In genomic region chr9:113548221-113549041, GRCh38 we compare ENCODE assay signal across 8 cellular contexts.
DNase-seq lines count a peak whose midpoint lies in the region; ATAC-seq and TF ChIP-seq lines count a peak whose summit lies in the region.

No MANE protein-coding gene starts in this region.

- peaks cover 0 to 5% of the 10 kb centered on the region in 2 donors for H3K36me3 ChIP-seq in stomach smooth muscle (ENCODE audit: control insufficient read depth in 2 of 2, insufficient read depth in 2 of 2, low read length in 2 of 2)

- peak overlapping the region; percentile 91 for H3K27ac Mint-ChIP-seq in mesothelial cell of epicardium

- peak overlapping the region in 1 of 2 donors; percentile 29 for H3K9ac ChIP-seq in stomach smooth muscle (ENCODE audit: low read length in 2 of 2)

- no peaks in the 10 kb centered on the region for H3K9me3 ChIP-seq in stomach smooth muscle (ENCODE audit: control insufficient read depth in 2 of 2, low read length in 2 of 2)

- peaks cover 23% of the 10 kb centered on the region for H3K4me1 Mint-ChIP-seq in mesothelial cell of epicardium

- CTCF ChIA-PET in RWPE1 (lab: Yijun Ruan, JAX) = interaction anchor here (0.9 kb wide), 1 partner anchor 21 kb away, joined by 3 read pairs; no protein-coding TSS in a partner anchor

- H3K27ac ChIP-seq in stomach smooth muscle (ENCODE audit: low read length) = peak overlapping the region; percentile 60
- no peak overlapping the region for H3K27ac ChIP-seq in RWPE1

- no peaks in the 10 kb centered on the region for H3K27me3 ChIP-seq in stomach smooth muscle (ENCODE audit: control insufficient read depth in 1 of 2, insufficient read depth in 2 of 2, low read length in 2 of 2)

- H3K27me3 Mint-ChIP-seq in mesothelial cell of epicardium (ENCODE audit: low read depth) = no peaks in the 10 kb centered on the region

- H3K4me1 ChIP-seq in stomach smooth muscle (ENCODE audit: control insufficient read depth, insufficient read depth, low read length) = peaks cover 25% of the 10 kb centered on the region

- H3K4me3 ChIP-seq in stomach smooth muscle (ENCODE audit: low read length in 2 of 2) = no peak overlapping the region

- H3K36me3 Mint-ChIP-seq in mesothelial cell of epicardium = no peaks in the 10 kb centered on the region

- no peaks in the 10 kb centered on the region for H3K9me3 Mint-ChIP-seq in mesothelial cell of epicardium

- no peak overlapping the region for H3K4me3 Mint-ChIP-seq in mesothelial cell of epicardium

- DNase-seq in SW480 (ENCODE audit: low spot score) = peak; percentile 91
- DNase-seq in dermis microvascular lymphatic vessel endothelial cell (ENCODE audit: low read depth in 2 of 2) = peak; percentile 64 to 82
- DNase-seq in mesothelial cell of epicardium (ENCODE audit: low spot score in 2 of 2, unreplicated experiment in 2 of 2) = no peak
- no peak for DNase-seq in NCI-H2107 (lab: John Stamatoyannopoulos, UW)
- DNase-seq in RWPE1 (ENCODE audit: low spot score) = no peak

- ATAC-seq in GM19351 (IDR thresholded peaks at IDR 0.05; ENCODE audit: unreplicated experiment) (peak; percentile 55), HG03045 (IDR thresholded peaks at IDR 0.05; ENCODE audit: unreplicated experiment) (no peak)

- POLR2A ChIA-PET in RWPE1 (lab: Yijun Ruan, JAX; ENCODE audit: low non-redundant PET) = no interaction called here

- TF ChIP-seq CTCF in mesothelial cell of epicardium (IDR thresholded peaks at IDR 0.05; ENCODE audit: unreplicated experiment) (no peak), RWPE1 (conservative IDR thresholded peaks at IDR 0.05; ENCODE audit: low read depth) (no peak)

Comparison
In these comparisons a context has a peak if more than half of its experiments do, and no peak if none do; other contexts are left out.
1. DNase-seq: peak in SW480 (single experiment) and dermis microvascular lymphatic vessel endothelial cell (2 of 2); none in mesothelial cell of epicardium (0 of 2), NCI-H2107 (single experiment) and RWPE1 (single experiment).